In the genomic region with DNA sequence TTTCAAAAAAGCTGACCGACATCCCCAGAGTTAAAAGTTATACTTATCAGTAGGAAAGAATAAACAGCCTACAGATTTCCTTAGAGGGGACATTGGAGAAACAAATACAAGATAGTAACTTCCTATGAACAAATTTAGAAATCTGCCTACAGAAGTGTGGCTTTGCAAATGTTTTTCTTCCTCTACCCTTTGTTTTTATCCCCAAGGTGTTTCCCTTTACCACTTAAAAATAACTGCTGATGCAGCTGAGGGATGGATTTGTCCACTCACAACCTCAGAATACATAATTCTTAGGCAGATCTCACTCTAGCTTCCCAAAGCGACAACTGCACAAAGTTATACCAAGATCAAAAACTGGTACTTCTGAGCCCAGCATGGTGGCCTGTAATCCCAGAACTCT, we compare ENCODE assay signal across 30 cellular contexts.
"Had no signal": no experiment of that assay in that cellular context is flagged by ENCODE, and none has a peak within 500 bp of the region (broad histone marks: within the 10 kb centered on the region; RNA-seq: fewer than 3 reads in every experiment).

No MANE protein-coding gene starts in this region.

- H3K4me3 ChIP-seq: ovary, psoas muscle, right lobe of liver, sigmoid colon, stomach, thoracic aorta, thyroid gland, tibial nerve, upper lobe of right lung, uterus had no signal

- H3K79me2 ChIP-seq: parathyroid adenoma had no signal

- H3K27me3 Mint-ChIP-seq: naive thymus-derived CD8-positive, alpha-beta T cell; natural killer cell treated with Interleukin-12 subunit alpha and Interleukin-12 subunit beta and Interleukin-15 and Interleukin-18, amount 100 ng/mL, for 72 hours; progenitor cell of endocrine pancreas; stimulated activated naive B cell treated with anti-CD40 and anti-IgM and Interleukin-4, amounts not matched to agents 10 μg/mL and 1 μg/mL and 100 μg/mL, for 72 hours; stimulated activated naive CD8-positive, alpha-beta T cell treated with anti-CD3 and anti-CD28 coated beads, Interleukin-15, Interleukin-2, amounts not matched to agents 100 ng/mL and 50 ng/mL, for 24 hours; type B pancreatic cell had no signal

- H3K27ac Mint-ChIP-seq: naive thymus-derived CD8-positive, alpha-beta T cell; natural killer cell treated with Interleukin-12 subunit alpha and Interleukin-12 subunit beta and Interleukin-15 and Interleukin-18, amount 100 ng/mL, for 72 hours; nephron progenitor cell; progenitor cell of endocrine pancreas; stimulated activated effector memory CD8-positive, alpha-beta T cell treated with anti-CD3 and anti-CD28 coated beads, Interleukin-12 subunit alpha, Interleukin-12 subunit beta, amount 100 ng/mL, for 72 hours; stimulated activated naive B cell treated with anti-CD40 and anti-IgM and Interleukin-4, amounts not matched to agents 10 μg/mL and 1 μg/mL and 100 μg/mL, for 72 hours; stimulated activated naive CD8-positive, alpha-beta T cell treated with anti-CD3 and anti-CD28 coated beads, Interleukin-15, Interleukin-2, amounts not matched to agents 100 ng/mL and 50 ng/mL, for 24 hours; type B pancreatic cell had no signal

- H3K9ac ChIP-seq: parathyroid adenoma had no signal

- H3K9me3 Mint-ChIP-seq: natural killer cell treated with Interleukin-12 subunit alpha and Interleukin-12 subunit beta and Interleukin-15 and Interleukin-18, amount 100 ng/mL, for 72 hours; stimulated activated effector memory CD8-positive, alpha-beta T cell treated with anti-CD3 and anti-CD28 coated beads, Interleukin-12 subunit alpha, Interleukin-12 subunit beta, amount 100 ng/mL, for 72 hours had no signal

- H2AFZ ChIP-seq: parathyroid adenoma had no signal

- DNase-seq: naive thymus-derived CD8-positive, alpha-beta T cell; nephron progenitor cell; occipital lobe; ovary; posterior cingulate gyrus; psoas muscle; right cardiac atrium; right lobe of liver; sigmoid colon; small intestine; stimulated activated CD4-positive, alpha-beta T cell treated with anti-CD3 and anti-CD28 coated beads, Interleukin-15, amount 100 ng/mL, for 24 hours; stimulated activated CD4-positive, alpha-beta T cell treated with anti-CD3 and anti-CD28 coated beads, Interleukin-2, amount 100 ng/mL, for 24 hours; stimulated activated CD4-positive, alpha-beta T cell treated with anti-CD3 and anti-CD28 coated beads, Interleukin-2, amount 100 ng/mL, for 48 hours; stimulated activated CD4-positive, alpha-beta T cell treated with anti-CD3 and anti-CD28 coated beads, Interleukin-4, amount 100 ng/mL, for 24 hours; stimulated activated naive B cell treated with anti-CD40 and anti-IgM and Interleukin-4, amounts not matched to agents 10 μg/mL and 1 μg/mL and 100 μg/mL, for 72 hours; stimulated activated naive CD4-positive, alpha-beta T cell treated with Interleukin-2 at 50 U/mL for 16 hours; stomach; thyroid gland; upper lobe of right lung; uterus had no signal

- H3K27ac ChIP-seq: neutrophil, ovary, parathyroid adenoma, psoas muscle, right lobe of liver, sigmoid colon, stomach, thoracic aorta, thyroid gland, tibial nerve, upper lobe of right lung, uterus had no signal

- H3K4me1 Mint-ChIP-seq: nephron progenitor cell; neural crest cell; stimulated activated effector memory CD8-positive, alpha-beta T cell treated with anti-CD3 and anti-CD28 coated beads, Interleukin-12 subunit alpha, Interleukin-12 subunit beta, amount 100 ng/mL, for 72 hours had no signal

- H3K9me3 ChIP-seq: thyroid gland had no signal

- H3K4me1 ChIP-seq: parathyroid adenoma, psoas muscle, right lobe of liver, sigmoid colon, stomach, thyroid gland, tibial nerve, upper lobe of right lung, uterus had no signal

- FAIRE-seq: small intestine had no signal

- H3K4me3 Mint-ChIP-seq: naive thymus-derived CD8-positive, alpha-beta T cell; natural killer cell treated with Interleukin-12 subunit alpha and Interleukin-12 subunit beta and Interleukin-15 and Interleukin-18, amount 100 ng/mL, for 72 hours; nephron progenitor cell; neural crest cell; stimulated activated effector memory CD8-positive, alpha-beta T cell treated with anti-CD3 and anti-CD28 coated beads, Interleukin-12 subunit alpha, Interleukin-12 subunit beta, amount 100 ng/mL, for 72 hours; stimulated activated naive B cell treated with anti-CD40 and anti-IgM and Interleukin-4, amounts not matched to agents 10 μg/mL and 1 μg/mL and 100 μg/mL, for 72 hours; stimulated activated naive CD8-positive, alpha-beta T cell treated with anti-CD3 and anti-CD28 coated beads, Interleukin-15, Interleukin-2, amounts not matched to agents 100 ng/mL and 50 ng/mL, for 24 hours; type B pancreatic cell had no signal

- H3K27me3 ChIP-seq: neutrophil, ovary, right lobe of liver, sigmoid colon, stomach, thyroid gland, tibial nerve, upper lobe of right lung, uterus had no signal

- H3K36me3 ChIP-seq: ovary, uterus had no signal
